ENCODE assay signal across 8 cellular contexts in genomic region chr15:51801391-51801835, GRCh38. TPM values are rescaled to one million over a fixed set of nuclear protein-coding genes. Genes with fewer than 3 reads are reported as not detected.
A peak's percentile ranks its signal among the peaks of the same experiment; 100 is the strongest.
DNase-seq lines count a peak whose midpoint lies in the region; ATAC-seq and TF ChIP-seq lines count a peak whose summit lies in the region.

No MANE protein-coding gene starts in this region.

- H3K36me3 ChIP-seq in MG63 = no peaks in the 10 kb centered on the region

- H3K27me3 ChIP-seq in MG63 = no peaks in the 10 kb centered on the region

- H3K9me3 Mint-ChIP-seq in chondrocyte (ENCODE audit: low read depth) (no peaks in the 10 kb centered on the region), naive B cell (no peaks in the 10 kb centered on the region)

- H3K9me3 ChIP-seq in MG63 = no peaks in the 10 kb centered on the region; the same call in 1 of the 2 replicates

- H3K4me3 ChIP-seq in MG63 = no peak overlapping the region

- H3K27me3 Mint-ChIP-seq in chondrocyte (ENCODE audit: low read depth) = no peaks in the 10 kb centered on the region
- H3K27me3 Mint-ChIP-seq in naive B cell = no peaks in the 10 kb centered on the region

- ATAC-seq in naive B cell (ENCODE audit: low read depth in 2 of 2) = peak; percentile 69 to 79
- no peak for ATAC-seq in HG03039 (IDR thresholded peaks at IDR 0.05; ENCODE audit: unreplicated experiment)

- H3K4me1 Mint-ChIP-seq in chondrocyte (ENCODE audit: low read depth) (peaks cover 23% of the 10 kb centered on the region), naive B cell (peaks cover 7 to 10% (median 8%) of the 10 kb centered on the region in 3 donors)

- H3K4me3 Mint-ChIP-seq in chondrocyte (ENCODE audit: unreplicated experiment) (no peak overlapping the region), naive B cell (no peak overlapping the region)

- DNase-seq in ELF-1 (ENCODE audit: low read depth, low spot score) (peak; percentile 44), MG63 (peak; percentile 49), chondrocyte (ENCODE audit: low spot score) (no peak), naive B cell (peak; percentile 11), SKM-1 (lab: John Stamatoyannopoulos, UW; ENCODE audit: unreplicated experiment) (no peak)
- DNase-seq in effector CD4-positive, alpha-beta T cell = no peak
- DNase-seq in stimulated activated CD4-positive, alpha-beta T cell treated with anti-CD3 and anti-CD28 coated beads, Interleukin-4, amount 100 ng/mL, for 1 hour = no peak

- TF ChIP-seq CTCF in chondrocyte (IDR thresholded peaks at IDR 0.05) = peak; percentile 72

- H3K36me3 Mint-ChIP-seq in chondrocyte (ENCODE audit: low read depth) = peaks cover 10% of the 10 kb centered on the region
- H3K36me3 Mint-ChIP-seq in naive B cell = peaks cover 17 to 19% of the 10 kb centered on the region in 2 donors

- no peak overlapping the region for H3K27ac Mint-ChIP-seq in chondrocyte (ENCODE audit: unreplicated experiment)
- H3K27ac Mint-ChIP-seq in naive B cell = no peak overlapping the region

RNA-seq across cellular contexts. Expression of gene TMOD3, which starts 28.0 kb away (rescaled TPM):
- 37.8 and 40.6 TPM in 2 replicates for total RNA-seq in MG63 (2014; rRNA removed; shearing (Covaris generic); ENCODE audit: low replicate concordance)
- total RNA-seq in chondrocyte = 44.3 to 56.9 TPM (median 44.4 TPM) in 3 replicates
- polyA plus RNA-seq in naive B cell (ENCODE audit: low read depth in 6 of 6) = 10 to 100 TPM; 19.3 to 30.3 (median 25.2) TPM

RNA-seq across cellular contexts. Expression of gene TMOD2, which starts 50.0 kb away (rescaled TPM):
- 1.3 and 1.4 TPM in 2 replicates for total RNA-seq in MG63 (2014; rRNA removed; shearing (Covaris generic); ENCODE audit: low replicate concordance)
- total RNA-seq in chondrocyte = 5.7 to 7.8 TPM (median 6.7 TPM) in 3 replicates
- polyA plus RNA-seq in naive B cell (ENCODE audit: low read depth in 6 of 6) = 1 to 10 TPM; 1.4 to 4.1 (median 2.2) TPM

Comparison
In these comparisons a context has a peak if more than half of its experiments do, and no peak if none do; other contexts are left out.
1. DNase-seq: peak in ELF-1 (single experiment), MG63 (single experiment) and naive B cell (single experiment); none in chondrocyte (single experiment), SKM-1 (single experiment), effector CD4-positive, alpha-beta T cell (single experiment) and stimulated activated CD4-positive, alpha-beta T cell treated with anti-CD3 and anti-CD28 coated beads, Interleukin-4, amount 100 ng/mL, for 1 hour (single experiment).